1 cellular context compared by ENCODE assay signal in the genomic region with DNA sequence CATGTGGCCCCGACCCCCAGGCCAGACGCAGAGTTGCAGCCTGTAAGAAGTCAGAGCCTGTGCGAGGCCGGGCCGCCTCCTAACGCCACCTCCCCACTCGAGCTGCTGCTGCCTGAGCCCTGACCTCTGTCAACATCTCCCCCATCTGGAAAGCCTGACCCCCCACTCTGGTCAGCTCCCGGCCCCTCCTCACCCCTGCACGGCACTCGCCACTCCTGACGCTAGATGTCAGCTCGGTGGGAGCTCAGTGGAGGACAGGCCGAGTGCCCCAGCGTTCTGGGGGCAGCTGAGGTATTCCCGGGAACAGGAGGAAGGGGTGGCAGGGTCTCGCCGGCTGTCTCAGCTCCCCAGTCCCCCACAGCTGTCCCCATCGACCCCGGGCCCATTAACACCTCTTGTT.
TF ChIP-seq lines count a peak whose summit lies in the region.

No MANE protein-coding gene starts in this region.

TF ChIP-seq in H1, 55 proteins besides CTCF, POLR2A, EP300 and RAD21:
- no peak for TF ChIP-seq CHD2 (IDR thresholded peaks at IDR 0.05; ENCODE audit: low read length)
- TF ChIP-seq CREB1 (IDR thresholded peaks at IDR 0.05) = no peak
- no peak for TF ChIP-seq BACH1 (IDR thresholded peaks at IDR 0.05; ENCODE audit: low read length)
- TF ChIP-seq SP2 (IDR thresholded peaks at IDR 0.05; ENCODE audit: low read length) = no peak
- no peak for TF ChIP-seq KDM1A (IDR thresholded peaks at IDR 0.05; ENCODE audit: borderline replicate concordance, low read length)
- no peak for TF ChIP-seq GABPA (IDR thresholded peaks at IDR 0.05; ENCODE audit: borderline replicate concordance, insufficient read depth, low read length)
- no peak for TF ChIP-seq SP4 (IDR thresholded peaks at IDR 0.05; ENCODE audit: low read length)
- TF ChIP-seq CBX8 (IDR thresholded peaks at IDR 0.05; ENCODE audit: borderline replicate concordance, low read depth, low read length) = no peak
- no peak for TF ChIP-seq CTBP2 (IDR thresholded peaks at IDR 0.05; ENCODE audit: borderline replicate concordance, insufficient read depth, insufficient read length, low read length)
- TF ChIP-seq SIX5 (IDR thresholded peaks at IDR 0.05; ENCODE audit: low read depth, low read length) = no peak
- no peak for TF ChIP-seq TCF12 (IDR thresholded peaks at IDR 0.05; ENCODE audit: low read depth, low read length)
- TF ChIP-seq JUND (IDR thresholded peaks at IDR 0.05; ENCODE audit: low read length) = no peak
- TF ChIP-seq E2F6 (IDR thresholded peaks at IDR 0.05) = no peak
